In genomic region chr9:8750639-8751041, GRCh38 we compare ENCODE assay signal across 22 cellular contexts.
DNase-seq lines count a peak whose midpoint lies in the region; ATAC-seq and TF ChIP-seq lines count a peak whose summit lies in the region.
"Had no signal": no experiment of that assay in that cellular context is flagged by ENCODE, and none has a peak within 500 bp of the region (broad histone marks: within the 10 kb centered on the region; RNA-seq: fewer than 3 reads in every experiment).

No MANE protein-coding gene starts in this region.

- H3K4me1 ChIP-seq in HUES64 (ENCODE audit: insufficient read depth, low read length) (peaks cover 25% of the 10 kb centered on the region), smooth muscle cell (ENCODE audit: low read depth) (peaks cover 27% of the 10 kb centered on the region)
- H3K4me1 ChIP-seq: foreskin keratinocyte had no signal

- peak overlapping the region; percentile 52 for H3K4me2 ChIP-seq in smooth muscle cell

- H3K36me3 Mint-ChIP-seq in brain: peaks cover 19% of the 10 kb centered on the region
- H3K36me3 Mint-ChIP-seq: natural killer cell treated with Interleukin-12 subunit alpha and Interleukin-12 subunit beta and Interleukin-15 and Interleukin-18, amount 100 ng/mL, for 72 hours; stimulated activated memory B cell treated with anti-CD40 and anti-IgM and Interleukin-4, amounts not matched to agents 10 μg/mL and 1 μg/mL and 100 μg/mL, for 72 hours had no signal

- peak; percentile 13 for DNase-seq in iPS-NIHi7 (ENCODE audit: extremely low spot score)
- no peak for DNase-seq in smooth muscle cell (lab: John Stamatoyannopoulos, UW; ENCODE audit: unreplicated experiment)
- DNase-seq in ecto neural progenitor cell (ENCODE audit: low spot score): no peak
- no peak for DNase-seq in cortex of kidney (lab: John Stamatoyannopoulos, UW)
- DNase-seq: activated B cell treated with CpG ODN at 0.5 μM for 24 hours; activated CD8-positive, alpha-beta T cell treated with anti-CD3 and anti-CD28 coated beads, Interleukin-2, amount 10 ng/mL, durations not matched to agents 7 days and 5 days; central memory CD4-positive, alpha-beta T cell; foreskin keratinocyte; NCI-H1105 treated with DMSO at 0.1 percent for 48 hours; NCI-H2171 treated with DMSO at 0.1 percent for 48 hours; NK-92 treated with Interleukin-12 subunit alpha and Interleukin-12 subunit beta, amount 100 ng/mL, for 24 hours had no signal

- H3K9me3 ChIP-seq in HUES64 (ENCODE audit: insufficient read depth, low read depth, low read length) (no peaks in the 10 kb centered on the region), smooth muscle cell (replicated peaks; ENCODE audit: low read depth) (no peaks in the 10 kb centered on the region)
- H3K9me3 ChIP-seq: tibial nerve had no signal

- no peak for ATAC-seq in GM21717 (IDR thresholded peaks at IDR 0.05; ENCODE audit: unreplicated experiment)
- ATAC-seq: activated CD8-positive, alpha-beta T cell treated with anti-CD3 and anti-CD28 coated beads, Interleukin-2, amount 10 ng/mL, durations not matched to agents 7 days and 5 days; foreskin keratinocyte; HCT116; natural killer cell treated with Interleukin-12 subunit alpha and Interleukin-12 subunit beta and Interleukin-15 and Interleukin-18, amount 100 ng/mL, for 72 hours; stimulated activated memory B cell treated with anti-CD40 and anti-IgM and Interleukin-4, amounts not matched to agents 10 μg/mL and 1 μg/mL and 100 μg/mL, for 72 hours had no signal

- peaks cover 39% of the 10 kb centered on the region for H3K4me1 Mint-ChIP-seq in brain
- H3K4me1 Mint-ChIP-seq: activated B cell treated with CpG ODN at 0.5 μM for 24 hours; B cell; stimulated activated memory B cell treated with anti-CD40 and anti-IgM and Interleukin-4, amounts not matched to agents 10 μg/mL and 1 μg/mL and 100 μg/mL, for 72 hours had no signal

- no peak for TF ChIP-seq CTCF in brain (conservative IDR thresholded peaks at IDR 0.05)
- no peak for TF ChIP-seq CTCF in smooth muscle cell (IDR thresholded peaks at IDR 0.05; ENCODE audit: borderline replicate concordance, insufficient read depth, poor library complexity, severe bottlenecking)

- no peak overlapping the region for H2AFZ ChIP-seq in smooth muscle cell (ENCODE audit: low read depth)

- H3K9ac ChIP-seq in HUES64 (ENCODE audit: low read depth, low read length) (peak overlapping the region; percentile 26; the same call in 1 of the 2 replicates), smooth muscle cell (ENCODE audit: low read depth) (no peak overlapping the region)

- no peaks in the 10 kb centered on the region for H3K27me3 Mint-ChIP-seq in brain
- H3K27me3 Mint-ChIP-seq: activated B cell treated with CpG ODN at 0.5 μM for 24 hours; B cell; natural killer cell treated with Interleukin-12 subunit alpha and Interleukin-12 subunit beta and Interleukin-15 and Interleukin-18, amount 100 ng/mL, for 72 hours; stimulated activated memory B cell treated with anti-CD40 and anti-IgM and Interleukin-4, amounts not matched to agents 10 μg/mL and 1 μg/mL and 100 μg/mL, for 72 hours had no signal

- H3K27me3 ChIP-seq in HUES64 (ENCODE audit: insufficient read depth, low read length) (no peaks in the 10 kb centered on the region), smooth muscle cell (ENCODE audit: low read depth) (no peaks in the 10 kb centered on the region)
- H3K27me3 ChIP-seq: foreskin keratinocyte, tibial nerve had no signal

- peaks cover 0 to 6% (median 2%) of the 10 kb centered on the region in 5 experiments for H3K9me3 Mint-ChIP-seq in brain
- H3K9me3 Mint-ChIP-seq: activated B cell treated with CpG ODN at 0.5 μM for 24 hours; activated T-helper 1 cell treated with anti-CD3 and anti-CD28 coated beads, Interleukin-12 subunit alpha, Interleukin-12 subunit beta, Interleukin-2, Interleukin-4 antibody, amounts not matched to agents 30 ng/mL and 10 ng/mL and 1 ng/mL, durations not matched to agents 14 hours and 24 hours and 36 hours; natural killer cell treated with Interleukin-12 subunit alpha and Interleukin-12 subunit beta and Interleukin-15 and Interleukin-18, amount 100 ng/mL, for 72 hours; stimulated activated memory B cell treated with anti-CD40 and anti-IgM and Interleukin-4, amounts not matched to agents 10 μg/mL and 1 μg/mL and 100 μg/mL, for 72 hours; T-helper 1 cell treated with Interleukin-12 subunit alpha and Interleukin-12 subunit beta and Interleukin-4 antibody, amounts not matched to agents 30 μg/mL and 1 μg/mL, for 36 hours had no signal

- peak overlapping the region; percentile 41 to 98 (median 80) for H3K27ac Mint-ChIP-seq in brain
- H3K27ac Mint-ChIP-seq: activated B cell treated with CpG ODN at 0.5 μM for 24 hours; activated CD8-positive, alpha-beta T cell treated with anti-CD3 and anti-CD28 coated beads, Interleukin-2, amount 10 ng/mL, durations not matched to agents 7 days and 5 days; activated T-helper 1 cell treated with anti-CD3 and anti-CD28 coated beads, Interleukin-12 subunit alpha, Interleukin-12 subunit beta, Interleukin-2, Interleukin-4 antibody, amounts not matched to agents 30 ng/mL and 10 ng/mL and 1 ng/mL, durations not matched to agents 14 hours and 24 hours and 36 hours; B cell; natural killer cell treated with Interleukin-12 subunit alpha and Interleukin-12 subunit beta and Interleukin-15 and Interleukin-18, amount 100 ng/mL, for 72 hours; stimulated activated memory B cell treated with anti-CD40 and anti-IgM and Interleukin-4, amounts not matched to agents 10 μg/mL and 1 μg/mL and 100 μg/mL, for 72 hours; T-helper 1 cell treated with Interleukin-12 subunit alpha and Interleukin-12 subunit beta and Interleukin-4 antibody, amounts not matched to agents 30 μg/mL and 1 μg/mL, for 36 hours had no signal

- peak overlapping the region in 3 of 5 experiments; percentile 22 to 55 (median 40) for H3K4me3 Mint-ChIP-seq in brain
- H3K4me3 Mint-ChIP-seq: activated B cell treated with CpG ODN at 0.5 μM for 24 hours; activated CD8-positive, alpha-beta T cell treated with anti-CD3 and anti-CD28 coated beads, Interleukin-2, amount 10 ng/mL, durations not matched to agents 7 days and 5 days; activated T-helper 1 cell treated with anti-CD3 and anti-CD28 coated beads, Interleukin-12 subunit alpha, Interleukin-12 subunit beta, Interleukin-2, Interleukin-4 antibody, amounts not matched to agents 30 ng/mL and 10 ng/mL and 1 ng/mL, durations not matched to agents 14 hours and 24 hours and 36 hours; B cell; natural killer cell treated with Interleukin-12 subunit alpha and Interleukin-12 subunit beta and Interleukin-15 and Interleukin-18, amount 100 ng/mL, for 72 hours; stimulated activated memory B cell treated with anti-CD40 and anti-IgM and Interleukin-4, amounts not matched to agents 10 μg/mL and 1 μg/mL and 100 μg/mL, for 72 hours; T-helper 1 cell treated with Interleukin-12 subunit alpha and Interleukin-12 subunit beta and Interleukin-4 antibody, amounts not matched to agents 30 μg/mL and 1 μg/mL, for 36 hours had no signal

- no peak overlapping the region; the same call in 1 of the 2 replicates for H3K4me3 ChIP-seq in HUES64 (ENCODE audit: low read length)
- H3K4me3 ChIP-seq in smooth muscle cell: no peak overlapping the region
- H3K4me3 ChIP-seq: lung, tibial nerve had no signal

- peaks cover 23% of the 10 kb centered on the region for H3K79me2 ChIP-seq in smooth muscle cell (ENCODE audit: low read depth)

- WGBS in HUES64: 22% methylated on average over 2 of the region's 2 CpGs
- 10% methylated on average over 2 of the region's 2 CpGs for WGBS in smooth muscle cell (ENCODE audit: low lambda C conversion rate)

- no peaks in the 10 kb centered on the region for H4K20me1 ChIP-seq in smooth muscle cell (ENCODE audit: low read depth)

- H3K27ac ChIP-seq in HUES64 (ENCODE audit: low read depth, low read length) (peak overlapping the region; percentile 61), smooth muscle cell (ENCODE audit: low read depth) (peak overlapping the region; percentile 77)
- H3K27ac ChIP-seq: foreskin keratinocyte, tibial nerve had no signal

- no peaks in the 10 kb centered on the region for H3K36me3 ChIP-seq in HUES64 (ENCODE audit: insufficient read depth, low read length)
- H3K36me3 ChIP-seq in smooth muscle cell (ENCODE audit: low read depth): no peaks in the 10 kb centered on the region
- H3K36me3 ChIP-seq: tibial nerve had no signal

- H3F3A ChIP-seq in smooth muscle cell (ENCODE audit: low read depth): peaks cover 3% of the 10 kb centered on the region
